In the genomic region with DNA sequence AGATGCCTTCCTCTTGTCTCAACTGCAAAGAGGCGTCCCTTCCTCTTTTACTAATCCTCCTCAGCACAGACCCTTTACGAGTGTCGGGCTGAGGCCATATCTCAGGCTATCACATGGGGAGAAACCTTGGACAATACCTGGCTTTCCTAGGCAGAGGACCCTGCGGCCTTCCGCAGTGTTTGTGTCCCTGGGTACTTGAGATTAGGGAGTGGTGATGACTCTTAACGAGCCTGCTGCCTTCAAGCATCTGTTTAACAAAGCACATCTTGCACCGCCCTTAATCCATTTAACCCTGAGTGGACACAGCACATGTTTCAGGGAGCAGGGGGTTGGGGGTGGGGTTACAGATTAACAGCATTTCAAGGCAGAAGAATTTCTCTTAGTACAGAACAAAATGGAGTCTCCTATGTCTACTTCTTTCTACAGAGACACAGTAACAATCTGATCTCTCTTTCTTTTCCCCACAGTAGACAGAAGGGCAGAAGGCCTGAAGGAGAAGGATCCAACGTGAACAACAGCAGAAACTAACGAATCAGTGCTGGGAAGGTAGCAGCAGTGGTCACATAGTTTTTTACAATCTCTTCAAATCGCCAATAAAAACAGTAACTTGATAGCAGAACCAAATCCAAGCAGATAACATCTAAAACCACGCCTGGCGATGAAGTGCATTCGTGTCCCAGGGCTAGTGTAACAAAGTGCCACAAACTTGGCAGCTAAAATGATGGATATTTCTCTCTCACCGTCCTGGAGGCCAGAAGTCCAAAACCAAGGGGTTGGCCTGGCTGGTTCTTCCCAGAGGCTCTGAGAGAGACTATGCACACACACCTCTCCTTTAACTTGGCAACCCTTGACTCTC, we compare ENCODE assay signal across 8 cellular contexts.
A peak's percentile ranks its signal among the peaks of the same experiment; 100 is the strongest.
DNase-seq lines count a peak whose midpoint lies in the region; ATAC-seq, FAIRE-seq and TF ChIP-seq lines count a peak whose summit lies in the region.
"Not testable (repeated sequence)": the region's sequence is repeated elsewhere in the genome, so short reads cannot be mapped to it uniquely, and the experiment has no call there.

No MANE protein-coding gene starts in this region.

- H3K27me3 ChIP-seq in K562 (ENCODE audit: control insufficient read depth in 2 of 2, insufficient read depth in 2 of 2, low read length in 2 of 2), result peaks cover 42 to 77% of the 10 kb centered on the region in 2 experiments
- H3K27me3 ChIP-seq in parathyroid adenoma (ENCODE audit: control insufficient read depth, insufficient read depth, low read length), result not testable (repeated sequence)

- H3K9me3 ChIP-seq in K562 (replicated peaks; ENCODE audit: control insufficient read depth, insufficient read depth, low read depth, low read length); parathyroid adenoma (ENCODE audit: control insufficient read depth, low read length): not testable (repeated sequence)

- POLR2A ChIA-PET in K562 (lab: Yijun Ruan, JAX), result not testable (repeated sequence)

- ATAC-seq in K562, result peak; percentile 42
- not testable (repeated sequence) for ATAC-seq in left lobe of liver

- H4K20me1 ChIP-seq in K562 (replicated peaks; ENCODE audit: control insufficient read depth, insufficient read depth, low read length), result not testable (repeated sequence)

- CTCF ChIA-PET in K562 (lab: Yijun Ruan, JAX; ENCODE audit: low intra/inter-chr PET ratio), result not testable (repeated sequence)

- in situ Hi-C loops in K562 (cut with MboI), result not testable (repeated sequence)

- DNase-seq in GM03348 (ENCODE audit: low spot score), result peak; percentile 1
- DNase-seq in M059J (ENCODE audit: low read depth), result peak; percentile 61
- DNase-seq in NCI-H82 (lab: John Stamatoyannopoulos, UW), result peak; percentile 76
- DNase-seq in SW480 (ENCODE audit: low spot score), result peak; percentile 8
- peak in 1 of 4 experiments; percentile 56 for DNase-seq in K562 (ENCODE audit: extremely low read depth in 1 of 4, low spot score in 3 of 4)
- DNase-seq in left lobe of liver (ENCODE audit: low spot score), result peak; percentile 31

- intact Hi-C loops in K562 (cut with micrococcal nuclease), result not testable (repeated sequence)

- not testable (repeated sequence) for TF ChIP-seq EP300 in K562 (IDR thresholded peaks at IDR 0.05; ENCODE audit: low read length)

- H3K9me1 ChIP-seq in K562 (ENCODE audit: control insufficient read depth, insufficient read depth, low read length), result not testable (repeated sequence)

- not testable (repeated sequence) for H3K79me2 ChIP-seq in K562 (ENCODE audit: control insufficient read depth, insufficient read depth, low read length); parathyroid adenoma

- H3K9ac ChIP-seq in K562 (ENCODE audit: insufficient read depth in 1 of 2, low read depth in 2 of 2, low read length in 2 of 2); parathyroid adenoma: not testable (repeated sequence)

- peak overlapping the region; percentile 18; the same call in 1 of the 2 replicates for H3K4me2 ChIP-seq in K562 (ENCODE audit: insufficient read depth, low read length)
- not testable (repeated sequence) for H3K4me2 ChIP-seq in parathyroid adenoma (ENCODE audit: low read length)

- peaks cover 4 to 18% of the 10 kb centered on the region in 2 experiments; a peak in 4 of 5 replicates for H3K4me1 ChIP-seq in K562 (replicated peaks in 1 of 2; ENCODE audit: control insufficient read depth in 2 of 2, insufficient read depth in 2 of 2, low read length in 2 of 2)
- not testable (repeated sequence) for H3K4me1 ChIP-seq in parathyroid adenoma

- not testable (repeated sequence) for BruUV-seq in K562 (replicated peaks; lab: Mats Ljungman, UMichigan)

- not testable (repeated sequence) for TF ChIP-seq RAD21 in K562 (CRISPR knock-in tag; conservative IDR thresholded peaks at IDR 0.05 in 1 of 2, IDR thresholded peaks at IDR 0.05 in 1 of 2)

- H3K36me3 ChIP-seq in K562 (ENCODE audit: control insufficient read depth, insufficient read depth, low read length); parathyroid adenoma (ENCODE audit: control insufficient read depth, insufficient read depth, low read length): not testable (repeated sequence)

- H3K27ac ChIP-seq in C4-2B, result peak overlapping the region; percentile 76
- not testable (repeated sequence) for H3K27ac ChIP-seq in K562 (ENCODE audit: extremely low read depth, low read depth, low read length); parathyroid adenoma

- not testable (repeated sequence) for TF ChIP-seq POLR2A in K562 (conservative IDR thresholded peaks at IDR 0.05)

- not testable (repeated sequence) for TF ChIP-seq CTCF in C4-2B (conservative IDR thresholded peaks at IDR 0.05); K562 (IDR thresholded peaks at IDR 0.05 in 2 of 3, conservative IDR thresholded peaks at IDR 0.05 in 1 of 3; ENCODE audit: insufficient read depth in 2 of 3, low read depth in 1 of 3, low read length in 3 of 3); parathyroid adenoma (IDR thresholded peaks at IDR 0.05)

- not testable (repeated sequence) for H3K4me3 ChIP-seq in K562; parathyroid adenoma (ENCODE audit: low read depth, low read length)

- WGBS in K562 (ENCODE audit: insufficient coverage, low coverage, missing lambda C conversion rate), result 0% methylated on average over 11 of the region's 14 CpGs

- FAIRE-seq in K562 (lab: Jason Lieb, UNC), result peak; percentile 35

- H2AFZ ChIP-seq in K562 (ENCODE audit: low read depth, low read length), result not testable (repeated sequence)
- peak overlapping the region; percentile 45 for H2AFZ ChIP-seq in parathyroid adenoma

TF ChIP-seq in K562, 482 proteins besides CTCF, POLR2A, EP300 and RAD21:
- TF ChIP-seq GATA2 (CRISPR knock-in tag; IDR thresholded peaks at IDR 0.05) (peak; percentile 74), CTBP1 (IDR thresholded peaks at IDR 0.05; ENCODE audit: borderline replicate concordance) (peak; percentile 30; the same call in 1 of the 2 replicates), TEAD4 (IDR thresholded peaks at IDR 0.05; ENCODE audit: low read length) (peak; percentile 55), BCOR (IDR thresholded peaks at IDR 0.05) (peak; percentile 60), KDM1A (IDR thresholded peaks at IDR 0.05) (peak; percentile 58 to 65; a peak in 3 of 4 replicates), ARID1B (IDR thresholded peaks at IDR 0.05) (peak; percentile 79), SOX6 (IDR thresholded peaks at IDR 0.05) (peak; percentile 39; the same call in 1 of the 2 replicates), HDAC1 (IDR thresholded peaks at IDR 0.05) (0 out of 4 replicates have a peak, but pooled peaks of 1 of the 2 experiments have one; percentile 29), POLR2AphosphoS5 (IDR thresholded peaks at IDR 0.05; ENCODE audit: control insufficient read depth, insufficient read depth, low read depth, low read length) (0 out of 2 replicates have a peak, but pooled peaks have one; percentile 32), PHB2 (IDR thresholded peaks at IDR 0.05; ENCODE audit: low read depth) (peak; percentile 44; the same call in 1 of the 2 replicates), NFIC (IDR thresholded peaks at IDR 0.05) (peak; percentile 69), CBFA2T3 (IDR thresholded peaks at IDR 0.05) (peak; percentile 92), NCOR1 (IDR thresholded peaks at IDR 0.05) (peak; percentile 72), MTA2 (IDR thresholded peaks at IDR 0.05; ENCODE audit: low read depth) (peak; percentile 69; the same call in 1 of the 2 replicates), TAL1 (IDR thresholded peaks at IDR 0.05) (peak; percentile 81), TCF3 (CRISPR knock-in tag; IDR thresholded peaks at IDR 0.05) (peak; percentile 90), CXXC5 (CRISPR knock-in tag; IDR thresholded peaks at IDR 0.05) (peak; percentile 77), CBFA2T2 (conservative IDR thresholded peaks at IDR 0.05) (peak; percentile 88), TRIM24 (IDR thresholded peaks at IDR 0.05) (peak; percentile 65 to 69; a peak in 2 of 4 replicates), ZNF583 (CRISPR knock-in tag; IDR thresholded peaks at IDR 0.05) (peak; percentile 9; the same call in 1 of the 2 replicates), CC2D1A (IDR thresholded peaks at IDR 0.05) (peak; percentile 18; the same call in 1 of the 2 replicates), SPI1 (IDR thresholded peaks at IDR 0.05; ENCODE audit: borderline replicate concordance, low read depth, low read length) (peak; percentile 73), SMAD4 (CRISPR knock-in tag; conservative IDR thresholded peaks at IDR 0.05) (peak; percentile 66)
- not testable (repeated sequence) for TF ChIP-seq TEAD4 (CRISPR knock-in tag; IDR thresholded peaks at IDR 0.05; ENCODE audit: borderline replicate concordance)
- TF ChIP-seq, protein P1, sequence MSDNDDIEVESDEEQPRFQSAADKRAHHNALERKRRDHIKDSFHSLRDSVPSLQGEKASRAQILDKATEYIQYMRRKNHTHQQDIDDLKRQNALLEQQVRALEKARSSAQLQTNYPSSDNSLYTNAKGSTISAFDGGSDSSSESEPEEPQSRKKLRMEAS (CRISPR knock-in tag; IDR thresholded peaks at IDR 0.05), result peak; percentile 73
TF ChIP-seq in K562: peak in this region for 24; not testable (repeated sequence) for 458.
